ENCODE assay signal across 8 cellular contexts in the genomic region with DNA sequence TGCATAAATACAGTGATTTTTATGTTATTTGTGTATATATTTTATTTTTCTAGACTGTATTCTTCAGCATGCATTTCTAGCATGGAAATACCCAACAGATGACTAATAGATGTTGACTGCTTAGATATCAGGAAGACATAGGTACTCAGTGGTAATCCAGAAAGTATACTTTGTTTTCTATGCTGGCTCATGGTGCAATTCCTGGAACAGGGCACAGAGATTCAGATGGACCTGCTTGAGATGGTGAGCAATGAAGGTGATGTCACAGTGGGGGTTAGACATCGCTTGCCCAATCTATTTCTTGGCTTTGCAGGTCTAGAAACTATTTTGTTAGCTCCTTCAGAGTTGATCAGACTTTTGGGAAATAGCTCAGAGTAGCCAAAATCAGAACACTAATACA. TPM values are rescaled to one million over a fixed set of nuclear protein-coding genes. Genes with fewer than 3 reads are reported as not detected.
DNase-seq lines count a peak whose midpoint lies in the region; ATAC-seq and TF ChIP-seq lines count a peak whose summit lies in the region.
"Not testable (repeated sequence)": the region's sequence is repeated elsewhere in the genome, so short reads cannot be mapped to it uniquely, and the experiment has no call there.

No MANE protein-coding gene starts in this region.

- H3K36me3 ChIP-seq in BLaER1, result peaks cover 40% of the 10 kb centered on the region

- not testable (repeated sequence) for H3K9ac ChIP-seq in BLaER1

- not testable (repeated sequence) for H3K4me1 Mint-ChIP-seq in MCF 10A (ENCODE audit: insufficient read depth, unreplicated experiment); stimulated activated effector memory CD8-positive, alpha-beta T cell treated with anti-CD3 and anti-CD28 coated beads, Interleukin-12 subunit alpha, Interleukin-12 subunit beta, amount 100 ng/mL, for 72 hours

- BruUV-seq in MCF 10A (replicated peaks; lab: Mats Ljungman, UMichigan), result not testable (repeated sequence)

- not testable (repeated sequence) for H3K9me3 ChIP-seq in BLaER1

- H3K27me3 Mint-ChIP-seq in MCF 10A (ENCODE audit: insufficient read depth, unreplicated experiment), result not testable (repeated sequence)

- H3K27me3 ChIP-seq in BLaER1, result not testable (repeated sequence)

- peaks cover 43% of the 10 kb centered on the region for H3K4me1 ChIP-seq in BLaER1

- 0 out of 2 replicates have a peak overlapping the region, but pooled peaks have one; percentile 59 for H3K4me2 ChIP-seq in BLaER1

- intact Hi-C loops in MCF 10A (cut with micrococcal nuclease), result not testable (repeated sequence)

- CTCF ChIA-PET in MCF 10A (lab: Yijun Ruan, JAX), result not testable (repeated sequence)

- H3K4me3 ChIP-seq in BLaER1; fibroblast of pulmonary artery (replicated peaks; ENCODE audit: low read depth, low read length): not testable (repeated sequence)

- H4K20me1 ChIP-seq in BLaER1, result not testable (repeated sequence)

- ATAC-seq in omental fat pad (ENCODE audit: low FRiP score), result peak; percentile 66
- peak; percentile 90 for ATAC-seq in stimulated activated effector memory CD8-positive, alpha-beta T cell treated with anti-CD3 and anti-CD28 coated beads, Interleukin-12 subunit alpha, Interleukin-12 subunit beta, amount 100 ng/mL, for 72 hours

- POLR2A ChIA-PET in MCF 10A (lab: Yijun Ruan, JAX), result interaction anchor here (0.6 to 2.4 kb wide), 11 partner anchors 10 to 175 kb away, joined by 3 to 10 read pairs (median 4); a partner anchor contains a TSS

- not testable (repeated sequence) for H3K27ac Mint-ChIP-seq in MCF 10A (ENCODE audit: low read depth, unreplicated experiment); stimulated activated effector memory CD8-positive, alpha-beta T cell treated with anti-CD3 and anti-CD28 coated beads, Interleukin-12 subunit alpha, Interleukin-12 subunit beta, amount 100 ng/mL, for 72 hours

- not testable (repeated sequence) for TF ChIP-seq CTCF in MCF 10A (IDR thresholded peaks at IDR 0.05; ENCODE audit: unreplicated experiment); fibroblast of pulmonary artery (IDR thresholded peaks at IDR 0.05; ENCODE audit: low read length, missing control alignments); omental fat pad (IDR thresholded peaks at IDR 0.05)

- peak; percentile 7 for DNase-seq in M059J (ENCODE audit: low read depth)
- peak; percentile 6 to 15 for DNase-seq in activated CD4-positive, alpha-beta T cell treated with anti-CD3 and anti-CD28 coated beads, Interleukin-2, amount 50 U/mL, for 48 hours
- peak; percentile 6 for DNase-seq in activated naive CD4-positive, alpha-beta T cell treated with Interleukin-2 at 50 U/mL for 16 hours
- peak; percentile 86 for DNase-seq in MCF 10A (ENCODE audit: unreplicated experiment)
- DNase-seq in fibroblast of pulmonary artery (ENCODE audit: low read depth), result peak; percentile 66
- not testable (repeated sequence) for DNase-seq in omental fat pad (ENCODE audit: low spot score); stimulated activated effector memory CD8-positive, alpha-beta T cell treated with anti-CD3 and anti-CD28 coated beads, Interleukin-12 subunit alpha, Interleukin-12 subunit beta, amount 100 ng/mL, for 72 hours (ENCODE audit: low spot score in 2 of 2)

- not testable (repeated sequence) for H3K9me3 Mint-ChIP-seq in MCF 10A (ENCODE audit: unreplicated experiment); stimulated activated effector memory CD8-positive, alpha-beta T cell treated with anti-CD3 and anti-CD28 coated beads, Interleukin-12 subunit alpha, Interleukin-12 subunit beta, amount 100 ng/mL, for 72 hours

- peak overlapping the region; percentile 22 for H3K4me3 Mint-ChIP-seq in MCF 10A (ENCODE audit: unreplicated experiment)
- not testable (repeated sequence) for H3K4me3 Mint-ChIP-seq in stimulated activated effector memory CD8-positive, alpha-beta T cell treated with anti-CD3 and anti-CD28 coated beads, Interleukin-12 subunit alpha, Interleukin-12 subunit beta, amount 100 ng/mL, for 72 hours

- peaks cover 23% of the 10 kb centered on the region for H3K36me3 Mint-ChIP-seq in MCF 10A (ENCODE audit: insufficient read depth, unreplicated experiment)
- H3K36me3 Mint-ChIP-seq in stimulated activated effector memory CD8-positive, alpha-beta T cell treated with anti-CD3 and anti-CD28 coated beads, Interleukin-12 subunit alpha, Interleukin-12 subunit beta, amount 100 ng/mL, for 72 hours, result not testable (repeated sequence)

- H3K27ac ChIP-seq in BLaER1, result not testable (repeated sequence)

RNA-seq across cellular contexts. Expression of a gene that starts 41.5 kb away (rescaled TPM):
- total RNA-seq in M059J (2014; rRNA removed; shearing (Covaris generic)), result 19.3 and 26.5 TPM in 2 replicates
- total RNA-seq in MCF 10A (2022) (37.1 and 40.0 TPM in 2 replicates), omental fat pad (10 to 100 TPM; 23.1 to 42.6 (median 32.4) TPM)
